Comparison of ENCODE assay signal across 12 cellular contexts in genomic region chr3:61682671-61683408, GRCh38.
DNase-seq lines count a peak whose midpoint lies in the region; ATAC-seq and TF ChIP-seq lines count a peak whose summit lies in the region.
"Had no signal": no experiment of that assay in that cellular context is flagged by ENCODE, and none has a peak within 500 bp of the region (broad histone marks: within the 10 kb centered on the region; RNA-seq: fewer than 3 reads in every experiment).

No MANE protein-coding gene starts in this region.

- DNase-seq in DMS 273 treated with DMSO at 0.1 percent for 48 hours (lab: John Stamatoyannopoulos, UW) (peak; percentile 20), NCI-H1930 (lab: John Stamatoyannopoulos, UW) (peak; percentile 35 to 47), colonic mucosa (no peak), sciatic nerve (ENCODE audit: low spot score) (no peak), putamen (ENCODE audit: low spot score) (no peak)
- DNase-seq: cortex of kidney, NCI-H526, posterior cingulate gyrus had no signal

- H3K27me3 ChIP-seq in colonic mucosa = no peaks in the 10 kb centered on the region
- no peaks in the 10 kb centered on the region for H3K27me3 ChIP-seq in gastroesophageal sphincter

- H3K9me3 ChIP-seq in colonic mucosa (no peaks in the 10 kb centered on the region), gastroesophageal sphincter (no peaks in the 10 kb centered on the region)

- 63 to 72% methylated on average over 6 to 7 of the region's 8 CpGs for WGBS in gastroesophageal sphincter (ENCODE audit: low coverage in 1 of 2), 2 donors

- no peak for TF ChIP-seq POLR2A in gastroesophageal sphincter (IDR thresholded peaks at IDR 0.05)

- H3K4me1 ChIP-seq in colonic mucosa (no peaks in the 10 kb centered on the region), gastroesophageal sphincter (peaks cover 0 to 7% (median 0%) of the 10 kb centered on the region in 3 donors)

- ATAC-seq in sciatic nerve (peak; percentile 60), GM18502 (IDR thresholded peaks at IDR 0.05; ENCODE audit: poor library complexity, unreplicated experiment) (no peak), HG03139 (IDR thresholded peaks at IDR 0.05; ENCODE audit: unreplicated experiment) (no peak), gastroesophageal sphincter (no peak)
- ATAC-seq: activated T-helper 17 cell treated with anti-CD3 and anti-CD28 coated beads, Interleukin-2, amount 50 U/mL, for 72 hours had no signal

- H3K9ac ChIP-seq in colonic mucosa (ENCODE audit: low read depth in 2 of 2, low read length in 2 of 2) = no peak overlapping the region

- no peak for TF ChIP-seq EP300 in gastroesophageal sphincter (IDR thresholded peaks at IDR 0.05)

- no peaks in the 10 kb centered on the region for H3K36me3 ChIP-seq in colonic mucosa
- no peaks in the 10 kb centered on the region for H3K36me3 ChIP-seq in gastroesophageal sphincter

- no peak overlapping the region for H3K4me3 ChIP-seq in colonic mucosa
- no peak overlapping the region for H3K4me3 ChIP-seq in gastroesophageal sphincter

- TF ChIP-seq CTCF in colonic mucosa (IDR thresholded peaks at IDR 0.05) (no peak), gastroesophageal sphincter (IDR thresholded peaks at IDR 0.05) (no peak)

- H3K27ac ChIP-seq in colonic mucosa = peak overlapping the region; percentile 39
- no peak overlapping the region for H3K27ac ChIP-seq in gastroesophageal sphincter

- intact Hi-C loops in colonic mucosa (cut with DNase I) (no loop called here), sciatic nerve (cut with DNase I) (no loop called here)

Comparison
In these comparisons a context has a peak if more than half of its experiments do, and no peak if none do; other contexts are left out.
1. DNase-seq: peak in DMS 273 treated with DMSO at 0.1 percent for 48 hours (single experiment) and NCI-H1930 (2 of 2); none in colonic mucosa (single experiment), sciatic nerve (single experiment) and putamen (single experiment).